ENCODE assay signal across 30 cellular contexts in the genomic region with DNA sequence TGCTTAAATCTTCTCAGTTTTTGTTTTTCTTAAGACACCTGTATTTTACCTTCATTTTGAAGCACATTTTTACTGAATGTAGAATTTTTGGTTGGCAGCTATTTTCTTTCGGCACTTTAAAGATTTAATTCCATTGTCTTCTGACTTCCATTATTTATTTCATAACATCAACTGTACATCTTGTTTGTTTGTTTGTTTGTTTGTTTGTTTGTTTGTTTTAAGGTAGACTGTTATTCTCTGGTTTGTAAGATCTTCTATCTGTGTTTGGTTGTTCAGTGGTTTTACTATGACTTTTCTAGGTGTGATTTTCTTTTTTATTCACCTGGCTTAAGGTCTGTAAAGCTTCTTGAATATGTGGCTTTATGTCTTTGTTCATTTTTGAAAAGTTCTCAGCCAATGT.
"Had no signal": no experiment of that assay in that cellular context is flagged by ENCODE, and none has a peak within 500 bp of the region (broad histone marks: within the 10 kb centered on the region; RNA-seq: fewer than 3 reads in every experiment).

No MANE protein-coding gene starts in this region.

- H3K36me3 Mint-ChIP-seq: stimulated activated effector memory CD8-positive, alpha-beta T cell treated with anti-CD3 and anti-CD28 coated beads, Interleukin-12 subunit alpha, Interleukin-12 subunit beta, amount 100 ng/mL, for 72 hours had no signal

- DNase-seq: colonic mucosa; effector CD8-positive, alpha-beta T cell; endodermal cell; foreskin keratinocyte; glutamatergic neuron; heart right ventricle; hippocampal formation; left cardiac atrium; left lung; mesenchymal stem cell; mucosa of descending colon; naive B cell; sigmoid colon; stimulated activated CD4-positive, alpha-beta T cell treated with anti-CD3 and anti-CD28 coated beads, Interleukin-2, amount 100 ng/mL, for 24 hours; stimulated activated CD4-positive, alpha-beta T cell treated with anti-CD3 and anti-CD28 coated beads, Interleukin-4, amount 100 ng/mL, for 24 hours; stimulated activated naive CD8-positive, alpha-beta T cell treated with anti-CD3 and anti-CD28 coated beads, Interleukin-15, Interleukin-2, amounts not matched to agents 100 U/mL and 50 U/mL, for 24 hours; upper lobe of left lung had no signal

- H3K36me3 ChIP-seq: colonic mucosa, prostate gland, right atrium auricular region, thoracic aorta had no signal

- H3K4me1 Mint-ChIP-seq: endodermal cell; naive B cell; neural crest cell; stimulated activated effector memory CD8-positive, alpha-beta T cell treated with anti-CD3 and anti-CD28 coated beads, Interleukin-12 subunit alpha, Interleukin-12 subunit beta, amount 100 ng/mL, for 72 hours had no signal

- H3K4me1 ChIP-seq: colonic mucosa, foreskin keratinocyte, left lung, prostate gland, right atrium auricular region, tibial nerve, upper lobe of left lung had no signal

- H3K27me3 Mint-ChIP-seq: dendritic cell treated with granulocyte-macrophage colony-stimulating factor and Interleukin-4, amounts not matched to agents 40 ng/mL and 50 ng/mL, for 4 days; naive B cell had no signal

- ATAC-seq: foreskin keratinocyte; heart right ventricle; left cardiac atrium; left lung; mucosa of descending colon; natural killer cell treated with Interleukin-12 subunit alpha and Interleukin-12 subunit beta and Interleukin-15 and Interleukin-18, amount 100 ng/mL, for 72 hours; stimulated activated effector memory CD8-positive, alpha-beta T cell treated with anti-CD3 and anti-CD28 coated beads, Interleukin-12 subunit alpha, Interleukin-12 subunit beta, amount 100 ng/mL, for 72 hours; stimulated activated naive CD8-positive, alpha-beta T cell treated with anti-CD3 and anti-CD28 coated beads, Interleukin-15, Interleukin-2, amounts not matched to agents 100 U/mL and 50 U/mL, for 24 hours had no signal

- H3K4me3 Mint-ChIP-seq: dendritic cell treated with granulocyte-macrophage colony-stimulating factor and Interleukin-4, amounts not matched to agents 40 ng/mL and 50 ng/mL, for 4 days; endodermal cell; mesothelial cell of epicardium; natural killer cell treated with Interleukin-12 subunit alpha and Interleukin-12 subunit beta and Interleukin-15 and Interleukin-18, amount 100 ng/mL, for 72 hours; neural crest cell; stimulated activated effector memory CD8-positive, alpha-beta T cell treated with anti-CD3 and anti-CD28 coated beads, Interleukin-12 subunit alpha, Interleukin-12 subunit beta, amount 100 ng/mL, for 72 hours had no signal

- H3K9me3 ChIP-seq: colonic mucosa, prostate gland, sigmoid colon had no signal

- H3K4me3 ChIP-seq: colonic mucosa, esophagus muscularis mucosa, heart right ventricle, left lung, mucosa of descending colon, prostate gland, right atrium auricular region, sigmoid colon, thoracic aorta, tibial nerve, upper lobe of left lung had no signal

- H3K27me3 ChIP-seq: colonic mucosa, esophagus muscularis mucosa, foreskin keratinocyte, heart right ventricle, left lung, right atrium auricular region, sigmoid colon, tibial nerve, upper lobe of left lung had no signal

- FAIRE-seq: endothelial cell of umbilical vein, islet of Langerhans, urothelium cell line had no signal

- H3K27ac Mint-ChIP-seq: dendritic cell treated with granulocyte-macrophage colony-stimulating factor and Interleukin-4, amounts not matched to agents 40 ng/mL and 50 ng/mL, for 4 days; endodermal cell; mesothelial cell of epicardium; natural killer cell treated with Interleukin-12 subunit alpha and Interleukin-12 subunit beta and Interleukin-15 and Interleukin-18, amount 100 ng/mL, for 72 hours; stimulated activated effector memory CD8-positive, alpha-beta T cell treated with anti-CD3 and anti-CD28 coated beads, Interleukin-12 subunit alpha, Interleukin-12 subunit beta, amount 100 ng/mL, for 72 hours had no signal

- H3K9me3 Mint-ChIP-seq: natural killer cell treated with Interleukin-12 subunit alpha and Interleukin-12 subunit beta and Interleukin-15 and Interleukin-18, amount 100 ng/mL, for 72 hours had no signal
